In the genomic region with DNA sequence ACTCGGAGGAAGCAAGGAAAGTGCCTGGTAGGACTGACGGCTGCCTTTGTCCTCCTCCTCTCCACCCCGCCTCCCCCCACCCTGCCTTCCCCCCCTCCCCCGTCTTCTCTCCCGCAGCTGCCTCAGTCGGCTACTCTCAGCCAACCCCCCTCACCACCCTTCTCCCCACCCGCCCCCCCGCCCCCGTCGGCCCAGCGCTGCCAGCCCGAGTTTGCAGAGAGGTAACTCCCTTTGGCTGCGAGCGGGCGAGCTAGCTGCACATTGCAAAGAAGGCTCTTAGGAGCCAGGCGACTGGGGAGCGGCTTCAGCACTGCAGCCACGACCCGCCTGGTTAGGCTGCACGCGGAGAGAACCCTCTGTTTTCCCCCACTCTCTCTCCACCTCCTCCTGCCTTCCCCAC, we compare ENCODE assay signal across 8 cellular contexts. TPM values are rescaled to one million over a fixed set of nuclear protein-coding genes. Genes with fewer than 3 reads are reported as not detected.
DNase-seq lines count a peak whose midpoint lies in the region; ATAC-seq and TF ChIP-seq lines count a peak whose summit lies in the region.

No MANE protein-coding gene starts in this region.

- peaks cover 30% of the 10 kb centered on the region for H3K4me1 Mint-ChIP-seq in chondrocyte (ENCODE audit: low read depth)

- DNase-seq in NCI-H748 (lab: John Stamatoyannopoulos, UW; ENCODE audit: unreplicated experiment): peak; percentile 32
- DNase-seq in NCI-H748 treated with DMSO at 0.1 percent for 48 hours (lab: John Stamatoyannopoulos, UW): no peak
- DNase-seq in chondrocyte (ENCODE audit: low spot score): no peak
- peak; percentile 38 to 41 for DNase-seq in left lung
- DNase-seq in transverse colon: no peak
- DNase-seq in NCI-H1694 treated with DMSO at 0.1 percent for 48 hours (lab: John Stamatoyannopoulos, UW): no peak

- no peak overlapping the region for H3K27ac Mint-ChIP-seq in chondrocyte (ENCODE audit: unreplicated experiment)

- H3K9me3 ChIP-seq in left lung (no peaks in the 10 kb centered on the region), transverse colon (no peaks in the 10 kb centered on the region)

- H3K27me3 ChIP-seq in left lung (peaks cover 17 to 50% of the 10 kb centered on the region in 2 donors), transverse colon (peaks cover 26% of the 10 kb centered on the region)

- ATAC-seq in left lung (peak; percentile 45), HG03025 (IDR thresholded peaks at IDR 0.05; ENCODE audit: low FRiP score, unreplicated experiment) (no peak), GM21515 (IDR thresholded peaks at IDR 0.05; ENCODE audit: unreplicated experiment) (no peak)

- H3K9me3 Mint-ChIP-seq in chondrocyte (ENCODE audit: low read depth): peaks cover 20% of the 10 kb centered on the region

- no peak for TF ChIP-seq EP300 in transverse colon (IDR thresholded peaks at IDR 0.05; ENCODE audit: low read depth)

- H3K27ac ChIP-seq in left lung: no peak overlapping the region
- peak overlapping the region in 3 of 4 donors; percentile 16 to 72 (median 58) for H3K27ac ChIP-seq in transverse colon

- TF ChIP-seq CTCF in chondrocyte (IDR thresholded peaks at IDR 0.05) (no peak), left lung (IDR thresholded peaks at IDR 0.05) (no peak), transverse colon (IDR thresholded peaks at IDR 0.05) (no peak)

- H3K4me1 ChIP-seq in left lung: peaks cover 0 to 5% of the 10 kb centered on the region in 2 donors
- peaks cover 0 to 2% (median 0%) of the 10 kb centered on the region in 4 donors for H3K4me1 ChIP-seq in transverse colon

- H3K4me3 ChIP-seq in left lung (peak overlapping the region; percentile 13 to 34), transverse colon (peak overlapping the region; percentile 16 to 46 (median 24))

- TF ChIP-seq POLR2A in transverse colon (IDR thresholded peaks at IDR 0.05): no peak

- intact Hi-C loops in left lung (cut with DNase I) (no loop called here), transverse colon (cut with DNase I; ENCODE audit: low total_unique reads) (no loop called here)

- WGBS in transverse colon (ENCODE audit: low coverage in 1 of 2), 2 donors: 34% methylated on average over 15 of the region's 21 CpGs; no CpG with 5 or more reads in 1 of the 2 donors

- H3K4me3 Mint-ChIP-seq in chondrocyte (ENCODE audit: unreplicated experiment): peak overlapping the region; percentile 77

- peaks cover 2% of the 10 kb centered on the region for H3K36me3 Mint-ChIP-seq in chondrocyte (ENCODE audit: low read depth)

- H3K27me3 Mint-ChIP-seq in chondrocyte (ENCODE audit: low read depth): no peaks in the 10 kb centered on the region

- in situ Hi-C loops in transverse colon (cut with MboI; ENCODE audit: low pct_ligation_motif_present in 1 of 4, low pct_unique_long_range_greater_than_20kb in 1 of 4, low sequenced_read_pairs in 3 of 4): no loop called here

- H3K36me3 ChIP-seq in left lung: no peaks in the 10 kb centered on the region
- H3K36me3 ChIP-seq in transverse colon: no peaks in the 10 kb centered on the region

RNA-seq across cellular contexts. Expression of gene AR, which starts 0.5 kb away (rescaled TPM):
- 3.3 to 4.2 TPM (median 4.0 TPM) in 3 replicates for total RNA-seq in chondrocyte
- 1 to 10 TPM; 3.9 to 4.3 TPM for total RNA-seq in left lung
- total RNA-seq in transverse colon: 1 to 10 TPM; 1.1 to 2.4 (median 2.0) TPM

Comparison
In these comparisons a context has a peak if more than half of its experiments do, and no peak if none do; other contexts are left out.
1. DNase-seq: peak in NCI-H748 (single experiment) and left lung (2 of 2); none in NCI-H748 treated with DMSO at 0.1 percent for 48 hours (single experiment), chondrocyte (single experiment), transverse colon (single experiment) and NCI-H1694 treated with DMSO at 0.1 percent for 48 hours (single experiment).
2. H3K27ac ChIP-seq: peak in transverse colon (3 of 4); none in left lung (0 of 2).